Comparison of ENCODE assay signal across 1 cellular context in genomic region chr1:179082308-179083030, GRCh38.
A peak's percentile ranks its signal among the peaks of the same experiment; 100 is the strongest.
TF ChIP-seq lines count a peak whose summit lies in the region.

No MANE protein-coding gene starts in this region.

TF ChIP-seq in K562, 482 proteins besides CTCF, POLR2A, EP300 and RAD21 (continued from another document and continues in another):
- TF ChIP-seq HMBOX1 (IDR thresholded peaks at IDR 0.05) (no peak), PHF8 (IDR thresholded peaks at IDR 0.05; ENCODE audit: borderline replicate concordance, low read length) (peak; percentile 41; the same call in 1 of the 2 replicates), L3MBTL2 (IDR thresholded peaks at IDR 0.05) (peak; percentile 81), ELF1 (tag; IDR thresholded peaks at IDR 0.05) (no peak), POLR2AphosphoS2 (IDR thresholded peaks at IDR 0.05; ENCODE audit: low read length) (no peak), ZFX (CRISPR knock-in tag; IDR thresholded peaks at IDR 0.05) (peak; percentile 79; the same call in 1 of the 2 replicates), MTA3 (IDR thresholded peaks at IDR 0.05; ENCODE audit: borderline replicate concordance) (0 out of 2 replicates have a peak, but pooled peaks have one; percentile 10), ZBTB1 (CRISPR knock-in tag; IDR thresholded peaks at IDR 0.05; ENCODE audit: borderline replicate concordance, low read depth) (peak; percentile 5; the same call in 1 of the 2 replicates), ZBTB7A (IDR thresholded peaks at IDR 0.05; ENCODE audit: borderline replicate concordance, control insufficient read depth, low read depth, low read length) (0 out of 2 replicates have a peak, but pooled peaks have one; percentile 17), STAT5A (IDR thresholded peaks at IDR 0.05; ENCODE audit: borderline replicate concordance, low read length) (no peak), EGR1 (conservative IDR thresholded peaks at IDR 0.05) (0 out of 2 replicates have a peak, but pooled peaks have one; percentile 19), RBBP5 (IDR thresholded peaks at IDR 0.05; ENCODE audit: borderline replicate concordance, insufficient read depth, low read length, poor library complexity, severe bottlenecking) (peak; percentile 33), RAD51 (IDR thresholded peaks at IDR 0.05; ENCODE audit: borderline replicate concordance, low read depth) (peak; percentile 79), USF2 (CRISPR knock-in tag; IDR thresholded peaks at IDR 0.05) (peak; percentile 76), CSDE1 (IDR thresholded peaks at IDR 0.05) (no peak), HNRNPK (IDR thresholded peaks at IDR 0.05; ENCODE audit: low read depth, low read length, poor library complexity, severe bottlenecking) (peak; percentile 71), ZNF12 (CRISPR knock-in tag; IDR thresholded peaks at IDR 0.05) (peak; percentile 8; the same call in 1 of the 2 replicates), USF1 (CRISPR knock-in tag; IDR thresholded peaks at IDR 0.05) (peak; percentile 84), FOXO4 (CRISPR knock-in tag; IDR thresholded peaks at IDR 0.05) (no peak), ZNF232 (CRISPR knock-in tag; IDR thresholded peaks at IDR 0.05) (peak; percentile 58; the same call in 1 of the 2 replicates), CREB3 (tag; conservative IDR thresholded peaks at IDR 0.05; ENCODE audit: low read depth) (no peak), ZHX1 (conservative IDR thresholded peaks at IDR 0.05; ENCODE audit: low read length) (no peak), DPF2 (IDR thresholded peaks at IDR 0.05) (0 out of 2 replicates have a peak, but pooled peaks have one; percentile 20), MNT (conservative IDR thresholded peaks at IDR 0.05) (peak; percentile 57 to 82), NCOA6 (IDR thresholded peaks at IDR 0.05) (peak; percentile 24; the same call in 1 of the 2 replicates), THRB (CRISPR knock-in tag; conservative IDR thresholded peaks at IDR 0.05) (no peak), RBFOX2 (IDR thresholded peaks at IDR 0.05; ENCODE audit: low read depth, low read length) (peak; percentile 74), ZNF609 (CRISPR knock-in tag; IDR thresholded peaks at IDR 0.05; ENCODE audit: borderline replicate concordance) (0 out of 2 replicates have a peak, but pooled peaks have one; percentile 9), ZFP30 (CRISPR knock-in tag; IDR thresholded peaks at IDR 0.05; ENCODE audit: borderline replicate concordance) (no peak), NFIX (CRISPR knock-in tag; IDR thresholded peaks at IDR 0.05; ENCODE audit: low read depth) (no peak), PTRF (tag; IDR thresholded peaks at IDR 0.05) (no peak), ATF6 (CRISPR knock-in tag; IDR thresholded peaks at IDR 0.05) (0 out of 2 replicates have a peak, but pooled peaks have one; percentile 45)
